9 cellular contexts compared by ENCODE assay signal in genomic region chr3:105354429-105354828, GRCh38. TPM values are rescaled to one million over a fixed set of nuclear protein-coding genes. Genes with fewer than 3 reads are reported as not detected.
A peak's percentile ranks its signal among the peaks of the same experiment; 100 is the strongest.
DNase-seq lines count a peak whose midpoint lies in the region; FAIRE-seq and TF ChIP-seq lines count a peak whose summit lies in the region.
"Had no signal": no experiment of that assay in that cellular context is flagged by ENCODE, and none has a peak within 500 bp of the region (broad histone marks: within the 10 kb centered on the region; RNA-seq: fewer than 3 reads in every experiment).

No MANE protein-coding gene starts in this region.

- H3K27ac ChIP-seq in AG04450 (ENCODE audit: low read depth, low read length), result peak overlapping the region; percentile 85
- H3K27ac ChIP-seq in HUES64 (ENCODE audit: low read depth, low read length), result no peak overlapping the region; the same call in 1 of the 2 replicates
- H3K27ac ChIP-seq in muscle layer of duodenum (ENCODE audit: low read length), result no peak overlapping the region
- no peak overlapping the region for H3K27ac ChIP-seq in small intestine (ENCODE audit: low read depth in 1 of 2, low read length in 1 of 2)
- H3K27ac ChIP-seq in MM.1S (ENCODE audit: low read length), result no peak overlapping the region

- H3K27me3 ChIP-seq in AG04450 (ENCODE audit: control insufficient read depth, insufficient read depth, low read length) (no peaks in the 10 kb centered on the region), HUES64 (ENCODE audit: insufficient read depth, low read length) (peaks cover 26% of the 10 kb centered on the region), muscle layer of duodenum (ENCODE audit: low read depth, low read length) (peaks cover 5% of the 10 kb centered on the region), small intestine (ENCODE audit: control insufficient read depth in 2 of 2, insufficient read depth in 2 of 2, low read length in 2 of 2) (peaks cover 0 to 4% of the 10 kb centered on the region in 2 donors), MM.1S (replicated peaks; ENCODE audit: insufficient read depth, low read length) (no peaks in the 10 kb centered on the region)
- H3K27me3 ChIP-seq: MG63 had no signal

- H3K36me3 ChIP-seq in HUES64 (ENCODE audit: insufficient read depth, low read length) (no peaks in the 10 kb centered on the region), muscle layer of duodenum (ENCODE audit: control insufficient read depth in 1 of 2, insufficient read depth in 2 of 2, low read length in 2 of 2) (no peaks in the 10 kb centered on the region), small intestine (ENCODE audit: control insufficient read depth in 2 of 2, insufficient read depth in 2 of 2, low read length in 2 of 2) (no peaks in the 10 kb centered on the region), MM.1S (replicated peaks; ENCODE audit: insufficient read depth, low read length) (no peaks in the 10 kb centered on the region)
- H3K36me3 ChIP-seq: MG63 had no signal

- no peak overlapping the region for H3K4me2 ChIP-seq in MM.1S (ENCODE audit: low read depth, low read length)

- H4K20me1 ChIP-seq in MM.1S (ENCODE audit: insufficient read depth, low read length), result no peaks in the 10 kb centered on the region

- TF ChIP-seq CTCF in AG04450 (IDR thresholded peaks at IDR 0.05; ENCODE audit: low read depth, low read length), result no peak
- TF ChIP-seq CTCF in MM.1S (IDR thresholded peaks at IDR 0.05; ENCODE audit: low read length), result no peak

- no peaks in the 10 kb centered on the region for H3K9me2 ChIP-seq in MM.1S (replicated peaks; ENCODE audit: insufficient read depth, low read length)

- no peaks in the 10 kb centered on the region for H3K79me2 ChIP-seq in MM.1S (ENCODE audit: low read length)

- WGBS in HUES64, result 49% methylated on average over 3 of the region's 3 CpGs
- WGBS in small intestine, 3 donors, result 77 to 83% (median 80%) methylated on average over 3 of the region's 3 CpGs

- no peak for DNase-seq in AG04450 (ENCODE audit: low read depth, low spot score)
- DNase-seq in ecto neural progenitor cell (ENCODE audit: low spot score), result peak; percentile 48
- DNase-seq in small intestine, result no peak
- no peak for DNase-seq in medulla oblongata (ENCODE audit: extremely low spot score)
- no peak for DNase-seq in MM.1S
- no peak for DNase-seq in activated naive CD4-positive, alpha-beta T cell treated with anti-CD3 and anti-CD28 coated beads, Interleukin-2, amount 50 U/mL, for 16 hours
- DNase-seq: MG63 had no signal

- H3K4me1 ChIP-seq in HUES64 (ENCODE audit: insufficient read depth, low read length) (peaks cover 17% of the 10 kb centered on the region; the same call in 1 of the 2 replicates), muscle layer of duodenum (ENCODE audit: control insufficient read depth in 1 of 2, insufficient read depth in 2 of 2, low read length in 2 of 2) (no peaks in the 10 kb centered on the region), small intestine (ENCODE audit: control insufficient read depth in 2 of 2, insufficient read depth in 1 of 2, low read depth in 1 of 2, low read length in 1 of 2) (no peaks in the 10 kb centered on the region), MM.1S (ENCODE audit: low read length) (no peaks in the 10 kb centered on the region)

- CTCF ChIA-PET in AG04450 (lab: Charles Lee), result interaction anchor here (1.0 kb wide), 1 partner anchor 11 kb away, joined by 4 read pairs; no protein-coding TSS in a partner anchor

- peaks cover 5% of the 10 kb centered on the region; the same call in 1 of the 2 replicates for H3K9me3 ChIP-seq in AG04450 (ENCODE audit: control insufficient read depth, insufficient read depth, low read length)
- no peaks in the 10 kb centered on the region for H3K9me3 ChIP-seq in HUES64 (ENCODE audit: insufficient read depth, low read depth, low read length)
- H3K9me3 ChIP-seq in muscle layer of duodenum (ENCODE audit: control insufficient read depth in 1 of 2, low read length in 2 of 2), result no peaks in the 10 kb centered on the region
- H3K9me3 ChIP-seq in small intestine (ENCODE audit: control insufficient read depth, low read depth), result no peaks in the 10 kb centered on the region
- no peaks in the 10 kb centered on the region for H3K9me3 ChIP-seq in MM.1S (replicated peaks; ENCODE audit: insufficient read depth, low read length)
- H3K9me3 ChIP-seq: MG63 had no signal

- no peaks in the 10 kb centered on the region for H3F3A ChIP-seq in MM.1S (ENCODE audit: insufficient read depth, low read length)

- H2AFZ ChIP-seq in MM.1S (ENCODE audit: low read length), result no peak overlapping the region

- no peak for FAIRE-seq in small intestine (lab: Jason Lieb, UNC)

- H3K9ac ChIP-seq in HUES64 (ENCODE audit: low read depth, low read length) (peak overlapping the region; percentile 69; the same call in 1 of the 2 replicates), MM.1S (ENCODE audit: low read length) (no peak overlapping the region)

- POLR2A ChIA-PET in AG04450 (lab: Yijun Ruan, JAX), result interaction anchor here (1.8 kb wide), 1 partner anchor 12 kb away, joined by 10 read pairs; the partner anchor contains the start of gene ALCAM

- H3K4me3 ChIP-seq in AG04450 (ENCODE audit: low read depth, low read length) (peak overlapping the region; percentile 56), HUES64 (ENCODE audit: low read length) (peak overlapping the region; percentile 76), muscle layer of duodenum (ENCODE audit: low read depth in 1 of 2, low read length in 2 of 2) (peak overlapping the region; percentile 40 to 59), small intestine (ENCODE audit: low read depth in 1 of 2, low read length in 2 of 2) (no peak overlapping the region), MM.1S (ENCODE audit: low read length) (no peak overlapping the region)
- H3K4me3 ChIP-seq: MG63 had no signal

RNA-seq across cellular contexts. Expression of gene ALCAM, which starts 12.3 kb away (rescaled TPM):
- 198 and 275 TPM in 2 replicates for polyA plus RNA-seq in AG04450 (2011; rRNA removed)
- polyA minus RNA-seq in AG04450 (2011; rRNA and poly(A)+ RNA removed), result 109 and 223 TPM in 2 replicates
- polyA plus RNA-seq in HUES64 (2013, experiment 1 of 2), result 23.0 TPM
- 26.2 TPM for polyA plus RNA-seq in HUES64 (2013, experiment 2 of 2)
- polyA plus RNA-seq in small intestine, result 10 to 100 TPM in 1 of 3 donors, 1 to 10 TPM in 2; 9.2 to 15.4 (median 9.6) TPM

Comparison
In these comparisons a context has a peak if more than half of its experiments do, and no peak if none do; other contexts are left out.
1. H3K4me3 ChIP-seq: peak in AG04450 (single experiment), HUES64 (single experiment) and muscle layer of duodenum (2 of 2); none in small intestine (0 of 2) and MM.1S (single experiment).
2. RNA of gene ALCAM, which starts 12.3 kb away (polyA plus RNA-seq): 198 to 275 TPM in AG04450; 9.2 to 15.4 TPM in small intestine; every median in the first group is over 10 times any median in the second.